Comparison of ENCODE assay signal across 9 cellular contexts in genomic region chr9:69946800-69947437, GRCh38.
DNase-seq lines count a peak whose midpoint lies in the region; ATAC-seq, FAIRE-seq and TF ChIP-seq lines count a peak whose summit lies in the region.
"Had no signal": no experiment of that assay in that cellular context is flagged by ENCODE, and none has a peak within 500 bp of the region (broad histone marks: within the 10 kb centered on the region; RNA-seq: fewer than 3 reads in every experiment).

No MANE protein-coding gene starts in this region.

- CTCF ChIA-PET in T-cell (lab: Charles Lee), result no interaction called here

- no peaks in the 10 kb centered on the region for H3K27me3 Mint-ChIP-seq in osteocyte (ENCODE audit: unreplicated experiment)
- no peaks in the 10 kb centered on the region for H3K27me3 Mint-ChIP-seq in GM23338 (ENCODE audit: insufficient read depth, low read depth, poor library complexity)
- peaks cover 12% of the 10 kb centered on the region for H3K27me3 Mint-ChIP-seq in activated naive CD8-positive, alpha-beta T cell treated with anti-CD3 and anti-CD28 coated beads, Interleukin-2, amount 50 U/mL, for 24 hours
- peaks cover 11 to 20% of the 10 kb centered on the region in 2 donors for H3K27me3 Mint-ChIP-seq in T-cell

- no peak overlapping the region for H3K4me3 ChIP-seq in esophagus squamous epithelium
- no peak overlapping the region for H3K4me3 ChIP-seq in GM23338

- H4K20me1 ChIP-seq in GM23338 (replicated peaks; ENCODE audit: insufficient read depth), result no peaks in the 10 kb centered on the region

- POLR2A ChIA-PET in T-cell (lab: Charles Lee), result no interaction called here

- intact Hi-C loops in esophagus squamous epithelium (cut with DNase I), result no loop called here

- H3K79me2 ChIP-seq in GM23338 (replicated peaks; ENCODE audit: insufficient read depth), result no peaks in the 10 kb centered on the region

- no peak overlapping the region for H3K27ac ChIP-seq in esophagus squamous epithelium
- no peak overlapping the region for H3K27ac ChIP-seq in GM23338 (ENCODE audit: low read depth)

- TF ChIP-seq CTCF in osteocyte (IDR thresholded peaks at IDR 0.05) (no peak), esophagus squamous epithelium (IDR thresholded peaks at IDR 0.05) (no peak), GM23338 (conservative IDR thresholded peaks at IDR 0.05; ENCODE audit: low read depth in 2 of 2) (no peak)

- no peak overlapping the region for H2AFZ ChIP-seq in GM23338

- H3K4me3 Mint-ChIP-seq in osteocyte (ENCODE audit: unreplicated experiment), result no peak overlapping the region
- H3K4me3 Mint-ChIP-seq in GM23338, result no peak overlapping the region
- H3K4me3 Mint-ChIP-seq in activated naive CD8-positive, alpha-beta T cell treated with anti-CD3 and anti-CD28 coated beads, Interleukin-2, amount 50 U/mL, for 24 hours, result no peak overlapping the region
- H3K4me3 Mint-ChIP-seq in T-cell, result no peak overlapping the region
- H3K4me3 Mint-ChIP-seq: activated CD8-positive, alpha-beta T cell treated with anti-CD3 and anti-CD28 coated beads, Interleukin-2, amount 10 ng/mL, durations not matched to agents 7 days and 5 days had no signal

- H3K36me3 Mint-ChIP-seq in osteocyte (ENCODE audit: unreplicated experiment) (no peaks in the 10 kb centered on the region), GM23338 (ENCODE audit: low read depth) (no peaks in the 10 kb centered on the region), T-cell (no peaks in the 10 kb centered on the region)
- no peaks in the 10 kb centered on the region for H3K36me3 Mint-ChIP-seq in activated naive CD8-positive, alpha-beta T cell treated with anti-CD3 and anti-CD28 coated beads, Interleukin-2, amount 50 U/mL, for 24 hours (ENCODE audit: low read depth)

- peaks cover 4% of the 10 kb centered on the region for H3K9me3 Mint-ChIP-seq in osteocyte (ENCODE audit: unreplicated experiment)
- no peaks in the 10 kb centered on the region for H3K9me3 Mint-ChIP-seq in GM23338
- H3K9me3 Mint-ChIP-seq in activated naive CD8-positive, alpha-beta T cell treated with anti-CD3 and anti-CD28 coated beads, Interleukin-2, amount 50 U/mL, for 24 hours, result peaks cover 3% of the 10 kb centered on the region
- peaks cover 3 to 10% (median 4%) of the 10 kb centered on the region in 3 donors for H3K9me3 Mint-ChIP-seq in T-cell

- no peak overlapping the region for H3K4me2 ChIP-seq in GM23338

- WGBS in esophagus squamous epithelium, 2 donors, result 0 to 3% methylated on average over 1 of the region's 1 CpG

- no peaks in the 10 kb centered on the region for H3K9me3 ChIP-seq in esophagus squamous epithelium

- H3K4me1 ChIP-seq in esophagus squamous epithelium (no peaks in the 10 kb centered on the region), GM23338 (ENCODE audit: insufficient read depth) (no peaks in the 10 kb centered on the region)

- H3F3A ChIP-seq in GM23338 (replicated peaks; ENCODE audit: low read depth), result no peaks in the 10 kb centered on the region

- no peak for ATAC-seq in GM23338
- no peak for ATAC-seq in activated naive CD8-positive, alpha-beta T cell treated with anti-CD3 and anti-CD28 coated beads, Interleukin-2, amount 50 U/mL, for 24 hours
- ATAC-seq in T-cell (replicated peaks in 1 of 4), result no peak
- ATAC-seq: activated CD8-positive, alpha-beta T cell treated with anti-CD3 and anti-CD28 coated beads, Interleukin-2, amount 10 ng/mL, durations not matched to agents 7 days and 5 days had no signal

- no peaks in the 10 kb centered on the region for H3K27me3 ChIP-seq in esophagus squamous epithelium
- no peaks in the 10 kb centered on the region for H3K27me3 ChIP-seq in GM23338 (ENCODE audit: insufficient read depth)

- FAIRE-seq in RCC 7860 (lab: Jason Lieb, UNC), result peak; percentile 97

- H3K4me1 Mint-ChIP-seq in osteocyte (ENCODE audit: unreplicated experiment), result peaks cover 29% of the 10 kb centered on the region
- no peaks in the 10 kb centered on the region for H3K4me1 Mint-ChIP-seq in GM23338
- no peaks in the 10 kb centered on the region for H3K4me1 Mint-ChIP-seq in activated naive CD8-positive, alpha-beta T cell treated with anti-CD3 and anti-CD28 coated beads, Interleukin-2, amount 50 U/mL, for 24 hours
- H3K4me1 Mint-ChIP-seq in T-cell, result no peaks in the 10 kb centered on the region

- TF ChIP-seq POLR2A in esophagus squamous epithelium (IDR thresholded peaks at IDR 0.05), result no peak

- H3K36me3 ChIP-seq in esophagus squamous epithelium (no peaks in the 10 kb centered on the region), GM23338 (ENCODE audit: insufficient read depth) (no peaks in the 10 kb centered on the region)

- H3K27ac Mint-ChIP-seq in osteocyte (ENCODE audit: unreplicated experiment), result peak overlapping the region; percentile 85
- no peak overlapping the region for H3K27ac Mint-ChIP-seq in GM23338
- H3K27ac Mint-ChIP-seq in activated naive CD8-positive, alpha-beta T cell treated with anti-CD3 and anti-CD28 coated beads, Interleukin-2, amount 50 U/mL, for 24 hours, result no peak overlapping the region
- no peak overlapping the region for H3K27ac Mint-ChIP-seq in T-cell
- H3K27ac Mint-ChIP-seq: activated CD8-positive, alpha-beta T cell treated with anti-CD3 and anti-CD28 coated beads, Interleukin-2, amount 10 ng/mL, durations not matched to agents 7 days and 5 days had no signal

- DNase-seq in EL (peak; percentile 93), RCC 7860 (ENCODE audit: low spot score) (peak; percentile 88), fibroblast of peridontal ligament (ENCODE audit: extremely low read depth) (peak; percentile 86), osteocyte (ENCODE audit: extremely low spot score, unreplicated experiment) (no peak), esophagus squamous epithelium (lab: John Stamatoyannopoulos, UW) (no peak), GM23338 (ENCODE audit: low spot score) (no peak), T-cell (no peak)
- DNase-seq in activated naive CD8-positive, alpha-beta T cell treated with anti-CD3 and anti-CD28 coated beads, Interleukin-2, amount 50 U/mL, for 24 hours, result no peak
- DNase-seq: activated CD8-positive, alpha-beta T cell treated with anti-CD3 and anti-CD28 coated beads, Interleukin-2, amount 10 ng/mL, durations not matched to agents 7 days and 5 days had no signal

- H3K9me2 ChIP-seq in GM23338 (ENCODE audit: insufficient read depth), result peaks cover 3% of the 10 kb centered on the region

TF ChIP-seq in GM23338, 12 proteins besides CTCF, POLR2A, EP300 and RAD21 (continues in another document):
- TF ChIP-seq EZH2 (IDR thresholded peaks at IDR 0.05; ENCODE audit: low read depth, unreplicated experiment) (no peak), EZH2phosphoT487 (IDR thresholded peaks at IDR 0.05; ENCODE audit: unreplicated experiment) (no peak), ETS1 (IDR thresholded peaks at IDR 0.05) (no peak), REST (IDR thresholded peaks at IDR 0.05; ENCODE audit: unreplicated experiment) (no peak), ZNF114 (CRISPR knock-in tag; IDR thresholded peaks at IDR 0.05) (no peak), NANOG (IDR thresholded peaks at IDR 0.05; ENCODE audit: borderline replicate concordance) (no peak), CREB1 (CRISPR knock-in tag; IDR thresholded peaks at IDR 0.05; ENCODE audit: low read depth) (no peak), STAT1 (IDR thresholded peaks at IDR 0.05; ENCODE audit: unreplicated experiment) (no peak), ZNF331 (CRISPR knock-in tag; IDR thresholded peaks at IDR 0.05; ENCODE audit: low read depth) (no peak), JUNB (IDR thresholded peaks at IDR 0.05; ENCODE audit: unreplicated experiment) (no peak), POLR2AphosphoS5 (IDR thresholded peaks at IDR 0.05; ENCODE audit: low read depth) (no peak)

Comparison
In these comparisons a context has a peak if more than half of its experiments do, and no peak if none do; other contexts are left out.
1. DNase-seq: peak in EL (single experiment), RCC 7860 (single experiment) and fibroblast of peridontal ligament (single experiment); none in osteocyte (single experiment), esophagus squamous epithelium (single experiment), GM23338 (single experiment), activated naive CD8-positive, alpha-beta T cell treated with anti-CD3 and anti-CD28 coated beads, Interleukin-2, amount 50 U/mL, for 24 hours (single experiment) and T-cell (0 of 34).